8 cellular contexts compared by ENCODE assay signal in genomic region chr12:53180270-53180930, GRCh38. TPM values are rescaled to one million over a fixed set of nuclear protein-coding genes. Genes with fewer than 3 reads are reported as not detected.
DNase-seq lines count a peak whose midpoint lies in the region; ATAC-seq and TF ChIP-seq lines count a peak whose summit lies in the region.

Gene CSAD (minus strand): TSS chr12:53180925. CDS start chr12:53173470, 7,455 bp downstream.
Gene ZNF740 (plus strand): TSS chr12:53180722. CDS start chr12:53181984, 1,262 bp downstream.

- H3K27me3 ChIP-seq in osteoblast (ENCODE audit: insufficient read depth, low read length), result no peaks in the 10 kb centered on the region
- H3K27me3 ChIP-seq in testis, result no peaks in the 10 kb centered on the region

- peaks cover 10% of the 10 kb centered on the region for H3K27me3 Mint-ChIP-seq in glutamatergic neuron (ENCODE audit: unreplicated experiment)

- peak; percentile 85 for ATAC-seq in HG02623 (IDR thresholded peaks at IDR 0.05; ENCODE audit: unreplicated experiment)
- ATAC-seq in activated naive CD4-positive, alpha-beta T cell treated with anti-CD3 and anti-CD28 coated beads, Interleukin-2, amount 50 U/mL, for 72 hours, result peak; percentile 97 to 98

- no peak for TF ChIP-seq POLR2A in testis (IDR thresholded peaks at IDR 0.05)

- H4K20me1 ChIP-seq in osteoblast (ENCODE audit: insufficient read depth, low read length), result peaks cover 25% of the 10 kb centered on the region

- DNase-seq in GM10248 (ENCODE audit: extremely low spot score) (peak; percentile 99), NCI-H1105 (lab: John Stamatoyannopoulos, UW) (peak; percentile 85), SKM-1 (lab: John Stamatoyannopoulos, UW; ENCODE audit: unreplicated experiment) (peak; percentile 65), glutamatergic neuron (peak; percentile 97), osteoblast (ENCODE audit: insufficient read length, low spot score, missing footprints) (peak; percentile 100), testis (peak; percentile 98)
- peak; percentile 96 to 97 for DNase-seq in activated naive CD4-positive, alpha-beta T cell treated with anti-CD3 and anti-CD28 coated beads, Interleukin-2, amount 50 U/mL, for 72 hours (ENCODE audit: low spot score in 2 of 2)

- TF ChIP-seq CTCF in GM10248 (IDR thresholded peaks at IDR 0.05; ENCODE audit: control extremely low read depth, extremely low read depth, low read depth, missing control alignments), result no peak
- TF ChIP-seq CTCF in glutamatergic neuron (IDR thresholded peaks at IDR 0.05; ENCODE audit: partially characterized antibody, unreplicated experiment), result no peak
- TF ChIP-seq CTCF in osteoblast (IDR thresholded peaks at IDR 0.05; ENCODE audit: extremely low read depth, low read depth, low read length), result no peak
- TF ChIP-seq CTCF in testis (IDR thresholded peaks at IDR 0.05), result no peak

- no peaks in the 10 kb centered on the region for H3K9me3 Mint-ChIP-seq in activated naive CD4-positive, alpha-beta T cell treated with anti-CD3 and anti-CD28 coated beads, Interleukin-2, amount 50 U/mL, for 72 hours
- peaks cover 12% of the 10 kb centered on the region for H3K9me3 Mint-ChIP-seq in glutamatergic neuron (ENCODE audit: unreplicated experiment)

- H3K36me3 Mint-ChIP-seq in activated naive CD4-positive, alpha-beta T cell treated with anti-CD3 and anti-CD28 coated beads, Interleukin-2, amount 50 U/mL, for 72 hours, result peaks cover 24 to 30% of the 10 kb centered on the region in 2 donors
- no peaks in the 10 kb centered on the region for H3K36me3 Mint-ChIP-seq in glutamatergic neuron (ENCODE audit: unreplicated experiment)

- H3K27ac ChIP-seq in osteoblast (ENCODE audit: low read depth, low read length) (peak within 1 kb of the TSS; percentile 92), testis (peak within 1 kb of the TSS; percentile 77 to 86)

- H3K4me3 ChIP-seq in osteoblast (ENCODE audit: insufficient read depth, low read length) (peak within 1 kb of the TSS; percentile 88), testis (peak within 1 kb of the TSS; percentile 84 to 92)

- H3K4me2 ChIP-seq in osteoblast (ENCODE audit: insufficient read depth, low read length), result peak within 1 kb of the TSS; percentile 98

- peaks cover 17% of the 10 kb centered on the region for H3K4me1 Mint-ChIP-seq in glutamatergic neuron (ENCODE audit: low read depth, unreplicated experiment)

- H3K4me3 Mint-ChIP-seq in glutamatergic neuron (ENCODE audit: unreplicated experiment), result peak within 1 kb of the TSS; percentile 93

- no peaks in the 10 kb centered on the region for H3K9me3 ChIP-seq in osteoblast (ENCODE audit: low read depth, low read length)
- no peaks in the 10 kb centered on the region for H3K9me3 ChIP-seq in testis

- CTCF ChIA-PET in GM10248 (lab: Yijun Ruan, JAX), result interaction anchor here (0.9 to 16.2 kb wide), 13 partner anchors 10 to 141 kb away, joined by 3 to 147 read pairs (median 5); partner anchors contain the start of genes AAAS and ITGB7

- H3K36me3 ChIP-seq in osteoblast (ENCODE audit: insufficient read depth, low read length), result peaks cover 32% of the 10 kb centered on the region
- peaks cover 3% of the 10 kb centered on the region for H3K36me3 ChIP-seq in testis (ENCODE audit: low read depth, missing control alignments)

- peak within 1 kb of the TSS; percentile 87 to 96 for H3K27ac Mint-ChIP-seq in activated naive CD4-positive, alpha-beta T cell treated with anti-CD3 and anti-CD28 coated beads, Interleukin-2, amount 50 U/mL, for 72 hours
- H3K27ac Mint-ChIP-seq in glutamatergic neuron (ENCODE audit: unreplicated experiment), result peak within 1 kb of the TSS; percentile 96

- H3K4me1 ChIP-seq in osteoblast (ENCODE audit: insufficient read depth, low read length) (peaks cover 37% of the 10 kb centered on the region), testis (peaks cover 24% of the 10 kb centered on the region)

- POLR2A ChIA-PET in GM10248 (lab: Yijun Ruan, JAX), result interaction anchor here (0.6 to 1.2 kb wide), 3 partner anchors 40 to 119 kb away, joined by 5 to 7 read pairs (median 5); partner anchors contain the start of gene MYG1

- H2AFZ ChIP-seq in osteoblast (ENCODE audit: low read length), result peak within 1 kb of the TSS; percentile 98

- peaks cover 40% of the 10 kb centered on the region for H3K79me2 ChIP-seq in osteoblast (ENCODE audit: insufficient read depth, low read length)

- intact Hi-C loops in testis (cut with DNase I; ENCODE audit: low total_unique reads), result no loop called here

- 0 to 1% methylated on average over 16 to 65 of the region's 67 CpGs for WGBS in testis, 2 donors

RNA-seq across cellular contexts. Expression of gene CSAD, which starts in this region (rescaled TPM):
- total RNA-seq in activated naive CD4-positive, alpha-beta T cell treated with anti-CD3 and anti-CD28 coated beads, Interleukin-2, amount 50 U/mL, for 72 hours, result 10 to 100 TPM; 24.4 to 55.8 TPM
- total RNA-seq in glutamatergic neuron (ENCODE audit: unreplicated experiment), result 34.5 TPM
- total RNA-seq in osteoblast, result 9.1 and 9.4 TPM in 2 replicates
- total RNA-seq in testis, result 10 to 100 TPM; 73.9 to 93.7 TPM
- 34.9 TPM for polyA plus RNA-seq in testis (ENCODE audit: insufficient read depth, low read depth, low replicate concordance)

RNA-seq across cellular contexts. Expression of gene ZNF740, which starts in this region (rescaled TPM):
- total RNA-seq in activated naive CD4-positive, alpha-beta T cell treated with anti-CD3 and anti-CD28 coated beads, Interleukin-2, amount 50 U/mL, for 72 hours, result 10 to 100 TPM; 36.8 to 43.2 TPM
- total RNA-seq in glutamatergic neuron (ENCODE audit: unreplicated experiment), result 38.2 TPM
- total RNA-seq in osteoblast, result 14.7 and 19.5 TPM in 2 replicates
- total RNA-seq in testis, result 10 to 100 TPM; 19.8 to 27.2 TPM
- polyA plus RNA-seq in testis (ENCODE audit: insufficient read depth, low read depth, low replicate concordance), result 15.6 TPM

Comparison
In these comparisons a context has a peak if more than half of its experiments do, and no peak if none do; other contexts are left out.
1. Peak in every context shown above with its lines: DNase-seq, ATAC-seq, H3K4me3 ChIP-seq and H3K27ac ChIP-seq.